Comparison of ENCODE assay signal across 8 cellular contexts in the genomic region with DNA sequence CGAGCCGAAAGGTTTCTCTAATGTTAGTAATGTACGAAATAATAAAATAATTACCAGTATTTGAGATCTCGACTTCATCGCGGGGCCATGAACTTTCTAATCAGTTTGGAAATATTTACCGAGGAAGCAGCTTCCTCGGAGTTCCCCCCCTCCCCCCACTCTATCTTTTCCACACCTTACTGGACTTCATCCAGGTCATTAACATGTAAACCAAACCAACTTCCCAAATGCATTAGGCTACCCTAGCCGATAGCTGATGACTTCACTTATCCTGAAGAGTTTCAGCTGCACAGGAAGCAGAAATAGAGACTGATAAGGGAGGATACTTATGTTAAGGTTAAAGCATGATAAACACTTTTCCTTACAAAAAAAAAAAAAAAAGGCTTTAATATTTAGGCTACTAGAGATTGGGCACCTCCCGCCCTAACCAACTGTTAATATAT. TPM values are rescaled to one million over a fixed set of nuclear protein-coding genes. Genes with fewer than 3 reads are reported as not detected.
DNase-seq lines count a peak whose midpoint lies in the region; ATAC-seq and TF ChIP-seq lines count a peak whose summit lies in the region.

No MANE protein-coding gene starts in this region.

- H3K9me3 ChIP-seq in left ventricle myocardium inferior (replicated peaks) (no peaks in the 10 kb centered on the region), adipocyte (ENCODE audit: control insufficient read depth, low read length) (no peaks in the 10 kb centered on the region), transverse colon (no peaks in the 10 kb centered on the region)

- ATAC-seq in left ventricle myocardium superior = no peak
- no peak for ATAC-seq in HG03159 (IDR thresholded peaks at IDR 0.05; ENCODE audit: unreplicated experiment)

- TF ChIP-seq CTCF in left ventricle myocardium inferior (IDR thresholded peaks at IDR 0.05; ENCODE audit: borderline replicate concordance) (no peak), transverse colon (IDR thresholded peaks at IDR 0.05) (no peak)

- in situ Hi-C loops in transverse colon (cut with MboI; ENCODE audit: low pct_ligation_motif_present in 1 of 4, low pct_unique_long_range_greater_than_20kb in 1 of 4, low sequenced_read_pairs in 3 of 4) = loop anchor here in 2 of 4 donors (10.0 to 25.0 kb wide), 2 partner anchors 147 to 150 kb away; no protein-coding TSS in a partner anchor

- intact Hi-C loops in left ventricle myocardium inferior (cut with micrococcal nuclease) (loop anchor here (5.0 kb wide), 1 partner anchor 57 kb away; no protein-coding TSS in a partner anchor), left ventricle myocardium superior (cut with micrococcal nuclease) (loop anchor here (5.0 kb wide), 2 partner anchors 57 to 147 kb away; no protein-coding TSS in a partner anchor), transverse colon (cut with DNase I; ENCODE audit: low total_unique reads) (loop anchor here (10.0 kb wide), 1 partner anchor 60 kb away; no protein-coding TSS in a partner anchor)

- 6 to 8% methylated on average over 10 of the region's 10 CpGs for WGBS in transverse colon (ENCODE audit: low coverage in 1 of 2), 2 donors

- H3K36me3 ChIP-seq in left ventricle myocardium inferior (no peaks in the 10 kb centered on the region), adipocyte (ENCODE audit: control insufficient read depth, insufficient read depth, low read length, severe bottlenecking) (no peaks in the 10 kb centered on the region), transverse colon (no peaks in the 10 kb centered on the region)

- peak overlapping the region; percentile 94 for H3K27ac ChIP-seq in left ventricle myocardium inferior (replicated peaks)
- H3K27ac ChIP-seq in transverse colon = peak overlapping the region; percentile 83 to 89 (median 89)

- TF ChIP-seq EP300 in transverse colon (IDR thresholded peaks at IDR 0.05; ENCODE audit: low read depth) = no peak

- peak overlapping the region; percentile 79 for H3K4me3 ChIP-seq in left ventricle myocardium inferior
- H3K4me3 ChIP-seq in adipocyte (ENCODE audit: low read length) = peak overlapping the region; percentile 98
- H3K4me3 ChIP-seq in transverse colon = peak overlapping the region; percentile 41 to 70 (median 49)

- H3K9ac ChIP-seq in adipocyte (ENCODE audit: low read length) = peak overlapping the region; percentile 94

- DNase-seq in left ventricle myocardium inferior (no peak), left ventricle myocardium superior (no peak), adipocyte (ENCODE audit: low read depth) (no peak), left kidney (ENCODE audit: low read depth, low spot score) (peak; percentile 42), transverse colon (no peak), NCI-H128 (lab: John Stamatoyannopoulos, UW; ENCODE audit: unreplicated experiment) (no peak), SIG-M5 treated with dmso at 0.1 percent for 504 hours (lab: John Stamatoyannopoulos, UW; ENCODE audit: unreplicated experiment) (no peak)

- H3K4me1 ChIP-seq in left ventricle myocardium inferior (peaks cover 64% of the 10 kb centered on the region), adipocyte (ENCODE audit: control insufficient read depth, insufficient read depth, low read length) (peaks cover 26% of the 10 kb centered on the region), transverse colon (peaks cover 0 to 45% (median 9%) of the 10 kb centered on the region in 4 donors)

- TF ChIP-seq POLR2A in transverse colon (IDR thresholded peaks at IDR 0.05) = no peak

- H3K27me3 ChIP-seq in left ventricle myocardium inferior (ENCODE audit: low read depth) (no peaks in the 10 kb centered on the region), adipocyte (replicated peaks; ENCODE audit: control insufficient read depth, insufficient read depth, low read length) (no peaks in the 10 kb centered on the region), transverse colon (no peaks in the 10 kb centered on the region)

RNA-seq across cellular contexts. Expression of gene MEF2C, which starts 1.5 kb away (rescaled TPM):
- total RNA-seq in left ventricle myocardium inferior = 54.2 TPM
- total RNA-seq in left ventricle myocardium superior = 51.4 TPM
- total RNA-seq in transverse colon = 10 to 100 TPM; 17.3 to 58.0 (median 23.5) TPM
